ENCODE assay signal across 14 cellular contexts in the genomic region with DNA sequence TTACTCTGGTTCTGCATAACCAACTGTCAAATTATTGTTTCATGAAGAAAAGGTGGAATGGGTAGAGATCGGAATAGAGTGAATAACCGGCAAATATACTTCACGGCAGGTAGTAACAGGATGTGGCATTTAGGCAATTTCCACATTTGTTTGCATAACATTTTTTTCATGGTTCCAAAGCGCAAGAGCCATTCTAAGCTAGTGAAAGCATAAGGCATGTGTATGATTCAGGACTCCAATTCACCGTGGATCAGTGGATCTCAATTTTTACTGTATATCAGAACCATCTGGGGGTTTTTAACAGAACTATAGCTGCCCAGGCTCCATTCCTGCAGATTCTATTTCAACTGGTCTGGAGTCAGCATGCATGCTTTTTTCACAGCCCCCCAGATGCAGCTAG. TPM values are rescaled to one million over a fixed set of nuclear protein-coding genes. Genes with fewer than 3 reads are reported as not detected.
DNase-seq lines count a peak whose midpoint lies in the region; ATAC-seq and TF ChIP-seq lines count a peak whose summit lies in the region.
"Had no signal": no experiment of that assay in that cellular context is flagged by ENCODE, and none has a peak within 500 bp of the region (broad histone marks: within the 10 kb centered on the region; RNA-seq: fewer than 3 reads in every experiment).

No MANE protein-coding gene starts in this region.

- DNase-seq in WERI-Rb-1 (no peak), fibroblast of peridontal ligament (ENCODE audit: extremely low read depth) (peak; percentile 66), skeletal muscle cell (ENCODE audit: low read depth) (no peak), Karpas-422 (no peak), NCI-H2196 (lab: John Stamatoyannopoulos, UW; ENCODE audit: unreplicated experiment) (no peak)
- no peak for DNase-seq in activated T-cell treated with anti-CD3 and anti-CD28 coated beads, Interleukin-2, amount 50 U/mL, for 4 hours
- DNase-seq: activated CD4-positive, alpha-beta T cell treated with anti-CD3 and anti-CD28 coated beads, Interleukin-2, amount 50 U/mL, for 4 hours; activated gamma-delta T cell; BE2C; hippocampal formation; NCI-H1417 treated with DMSO at 0.1 percent for 48 hours; T-helper 17 cell had no signal

- H2AFZ ChIP-seq in Karpas-422 (ENCODE audit: low read length) = no peak overlapping the region

- H3K4me3 ChIP-seq in BLaER1 (no peak overlapping the region), WERI-Rb-1 (ENCODE audit: low read depth, low read length) (no peak overlapping the region), skeletal muscle cell (ENCODE audit: low read depth, low read length) (peak overlapping the region; percentile 24), Karpas-422 (ENCODE audit: low read length) (no peak overlapping the region)

- H3K36me3 ChIP-seq in BLaER1 = no peaks in the 10 kb centered on the region
- no peaks in the 10 kb centered on the region for H3K36me3 ChIP-seq in WERI-Rb-1
- no peaks in the 10 kb centered on the region for H3K36me3 ChIP-seq in Karpas-422 (ENCODE audit: insufficient read depth, low read length)

- H3K4me2 ChIP-seq in BLaER1 (peak overlapping the region; percentile 41), Karpas-422 (ENCODE audit: low read depth, low read length, poor library complexity, severe bottlenecking) (no peak overlapping the region)

- H3K9ac ChIP-seq in BLaER1 (no peak overlapping the region), Karpas-422 (ENCODE audit: low read length) (no peak overlapping the region)

- H3K9me3 Mint-ChIP-seq in activated T-cell treated with anti-CD3 and anti-CD28 coated beads, Interleukin-2, amount 50 U/mL, for 4 hours = no peaks in the 10 kb centered on the region

- H4K20me1 ChIP-seq in BLaER1 (peaks cover 28% of the 10 kb centered on the region; the same call in 1 of the 2 replicates), Karpas-422 (ENCODE audit: insufficient read depth, low read depth, low read length) (no peaks in the 10 kb centered on the region)

- H3K36me3 Mint-ChIP-seq in activated T-cell treated with anti-CD3 and anti-CD28 coated beads, Interleukin-2, amount 50 U/mL, for 4 hours (ENCODE audit: insufficient read depth) = peaks cover 2% of the 10 kb centered on the region

- ATAC-seq in activated T-cell treated with anti-CD3 and anti-CD28 coated beads, Interleukin-2, amount 50 U/mL, for 4 hours = no peak
- ATAC-seq in activated CD4-positive, CD25-positive, alpha-beta regulatory T cell treated with anti-CD3 and anti-CD28 coated beads, Interleukin-2, amount 50 U/mL, for 24 hours = no peak
- ATAC-seq: T-helper 17 cell had no signal

- H3K9me3 ChIP-seq in BLaER1 (no peaks in the 10 kb centered on the region), WERI-Rb-1 (ENCODE audit: severe bottlenecking) (no peaks in the 10 kb centered on the region), Karpas-422 (ENCODE audit: low read length) (no peaks in the 10 kb centered on the region)
- H3K9me3 ChIP-seq: BE2C had no signal

- peaks cover 41% of the 10 kb centered on the region for H3K4me1 ChIP-seq in BLaER1
- 0 out of 2 replicates have a peak, but pooled peaks cover 3% of the 10 kb centered on the region for H3K4me1 ChIP-seq in Karpas-422 (ENCODE audit: low read length)

- no peaks in the 10 kb centered on the region for H3K27me3 Mint-ChIP-seq in activated T-cell treated with anti-CD3 and anti-CD28 coated beads, Interleukin-2, amount 50 U/mL, for 4 hours (ENCODE audit: low read depth)
- H3K27me3 Mint-ChIP-seq: T-helper 17 cell had no signal

- no peaks in the 10 kb centered on the region for H3K9me2 ChIP-seq in Karpas-422 (replicated peaks; ENCODE audit: insufficient read depth, low read length)

- H3K4me3 Mint-ChIP-seq in activated T-cell treated with anti-CD3 and anti-CD28 coated beads, Interleukin-2, amount 50 U/mL, for 4 hours = no peak overlapping the region
- H3K4me3 Mint-ChIP-seq: T-helper 17 cell had no signal

- H3K4me1 Mint-ChIP-seq in activated T-cell treated with anti-CD3 and anti-CD28 coated beads, Interleukin-2, amount 50 U/mL, for 4 hours (ENCODE audit: low read depth) = peaks cover 22% of the 10 kb centered on the region

- TF ChIP-seq CTCF in WERI-Rb-1 (IDR thresholded peaks at IDR 0.05; ENCODE audit: low read depth, low read length) = no peak

- H3K27ac ChIP-seq in BLaER1 (no peak overlapping the region), WERI-Rb-1 (peak overlapping the region; percentile 92), Karpas-422 (ENCODE audit: low read length) (no peak overlapping the region)

- no peaks in the 10 kb centered on the region for H3K27me3 ChIP-seq in BLaER1
- no peaks in the 10 kb centered on the region for H3K27me3 ChIP-seq in WERI-Rb-1 (ENCODE audit: insufficient read depth, low read depth, severe bottlenecking)
- no peaks in the 10 kb centered on the region for H3K27me3 ChIP-seq in Karpas-422 (ENCODE audit: low read length)
- H3K27me3 ChIP-seq: BE2C had no signal

- no peaks in the 10 kb centered on the region for H3K79me2 ChIP-seq in Karpas-422 (ENCODE audit: low read length)

RNA-seq across cellular contexts. Expression of a gene that starts 30.2 kb away (rescaled TPM):
- not detected in 2 replicates for total RNA-seq in Karpas-422 (2014; rRNA removed; shearing (Covaris generic); ENCODE audit: low replicate concordance)
- total RNA-seq in activated T-cell treated with anti-CD3 and anti-CD28 coated beads, Interleukin-2, amount 50 U/mL, for 4 hours = 10 to 100 TPM; 13.1 to 17.7 (median 14.7) TPM

Comparison
In these comparisons a context has a peak if more than half of its experiments do, and no peak if none do; other contexts are left out.
1. RNA of a gene that starts 30.2 kb away (total RNA-seq): 13.1 to 17.7 TPM in activated T-cell treated with anti-CD3 and anti-CD28 coated beads, Interleukin-2, amount 50 U/mL, for 4 hours; not detected in Karpas-422; every median in the first group is over 10 times any median in the second.